In the genomic region with DNA sequence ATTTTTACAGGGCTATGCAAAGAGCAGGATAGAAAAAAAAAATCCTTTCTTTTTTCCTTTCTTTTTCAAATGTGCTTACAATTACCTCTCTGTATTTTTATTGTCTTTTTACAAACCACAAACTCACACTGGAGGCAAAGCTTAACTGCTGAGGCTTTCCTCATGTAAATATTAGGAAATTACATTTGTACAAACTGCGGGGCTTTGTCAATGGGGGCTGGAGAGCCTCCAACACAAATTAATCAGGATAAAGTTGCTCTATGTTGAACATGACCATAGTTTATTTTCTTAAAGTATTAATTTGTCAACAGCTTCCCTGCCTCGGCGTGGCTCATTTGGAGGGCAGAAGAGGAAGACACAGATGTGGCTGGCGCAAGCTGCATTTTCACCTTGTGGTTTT, we compare ENCODE assay signal across 29 cellular contexts.
A peak's percentile ranks its signal among the peaks of the same experiment; 100 is the strongest.
DNase-seq lines count a peak whose midpoint lies in the region; ATAC-seq and TF ChIP-seq lines count a peak whose summit lies in the region.
"Had no signal": no experiment of that assay in that cellular context is flagged by ENCODE, and none has a peak within 500 bp of the region (broad histone marks: within the 10 kb centered on the region; RNA-seq: fewer than 3 reads in every experiment).

No MANE protein-coding gene starts in this region.

- ATAC-seq in GM23338 (no peak), HG03439 (IDR thresholded peaks at IDR 0.05; ENCODE audit: unreplicated experiment) (no peak)
- ATAC-seq: activated CD4-positive, CD25-positive, alpha-beta regulatory T cell treated with anti-CD3 and anti-CD28 coated beads, Interleukin-2, amount 50 U/mL, for 24 hours; heart right ventricle; lower lobe of right lung; naive thymus-derived CD4-positive, alpha-beta T cell; PC-3; psoas muscle; SK-N-SH treated with all-trans-retinoic acid at 6 μM for 48 hours had no signal

- no peak for TF ChIP-seq CTCF in GM23338 (conservative IDR thresholded peaks at IDR 0.05; ENCODE audit: low read depth in 2 of 2)

- peak overlapping the region; percentile 63 for H3K27ac ChIP-seq in GM23338 (ENCODE audit: low read depth)
- peak overlapping the region; percentile 26; the same call in 1 of the 2 replicates for H3K27ac ChIP-seq in HUES6 (ENCODE audit: low read depth, low read length)
- no peak overlapping the region for H3K27ac ChIP-seq in SJCRH30
- H3K27ac ChIP-seq: ascending aorta, C4-2B, esophagus muscularis mucosa, heart right ventricle, lower lobe of right lung, psoas muscle, tibial artery had no signal

- H3K4me1 ChIP-seq in GM23338 (ENCODE audit: insufficient read depth) (peaks cover 74% of the 10 kb centered on the region), HUES6 (ENCODE audit: control insufficient read depth, insufficient read depth, low read length) (peaks cover 56% of the 10 kb centered on the region), SJCRH30 (no peaks in the 10 kb centered on the region; the same call in 1 of the 2 replicates)
- H3K4me1 ChIP-seq: ascending aorta, Caco-2 had no signal

- peak overlapping the region; percentile 47; the same call in 2 of the 3 replicates for H3K4me3 Mint-ChIP-seq in GM23338
- H3K4me3 Mint-ChIP-seq: endodermal cell; naive thymus-derived CD4-positive, alpha-beta T cell had no signal

- H3K9me3 ChIP-seq in HUES6 (ENCODE audit: control insufficient read depth, insufficient read depth, low read depth, low read length) (no peaks in the 10 kb centered on the region), SJCRH30 (replicated peaks) (no peaks in the 10 kb centered on the region), iPS-18c (ENCODE audit: control insufficient read depth, insufficient read depth, low read length) (no peaks in the 10 kb centered on the region)
- H3K9me3 ChIP-seq: ascending aorta, Caco-2, esophagus muscularis mucosa, heart right ventricle, lower lobe of right lung, psoas muscle, tibial artery had no signal

- peak overlapping the region; percentile 72 for H3K27ac Mint-ChIP-seq in GM23338
- H3K27ac Mint-ChIP-seq: endodermal cell; naive thymus-derived CD4-positive, alpha-beta T cell had no signal

- no peaks in the 10 kb centered on the region for H4K20me1 ChIP-seq in GM23338 (replicated peaks; ENCODE audit: insufficient read depth)

- no peak overlapping the region for H3K9ac ChIP-seq in HUES6 (ENCODE audit: low read length)

- H3K36me3 Mint-ChIP-seq in GM23338 (ENCODE audit: low read depth), result no peaks in the 10 kb centered on the region; the same call in 2 of the 3 replicates

- H3K79me2 ChIP-seq in GM23338 (replicated peaks; ENCODE audit: insufficient read depth), result no peaks in the 10 kb centered on the region

- H3K4me3 ChIP-seq in GM23338 (peak overlapping the region; percentile 37), HUES6 (ENCODE audit: low read depth, low read length) (no peak overlapping the region), SJCRH30 (no peak overlapping the region), iPS-18c (ENCODE audit: insufficient read depth, low read depth, low read length) (0 out of 2 replicates have a peak overlapping the region, but pooled peaks have one; percentile 20)
- H3K4me3 ChIP-seq: ascending aorta, esophagus muscularis mucosa, heart right ventricle, lower lobe of right lung, psoas muscle, tibial artery had no signal

- 0 out of 2 replicates have a peak, but pooled peaks cover 8% of the 10 kb centered on the region for H3F3A ChIP-seq in GM23338 (replicated peaks; ENCODE audit: low read depth)

- H3K27me3 ChIP-seq in GM23338 (ENCODE audit: insufficient read depth) (no peaks in the 10 kb centered on the region), HUES6 (ENCODE audit: control insufficient read depth, insufficient read depth, low read length) (no peaks in the 10 kb centered on the region; the same call in 1 of the 2 replicates), SJCRH30 (peaks cover 10% of the 10 kb centered on the region; the same call in 1 of the 2 replicates)
- H3K27me3 ChIP-seq: ascending aorta had no signal

- peaks cover 70% of the 10 kb centered on the region for H3K4me1 Mint-ChIP-seq in GM23338
- H3K4me1 Mint-ChIP-seq: naive thymus-derived CD4-positive, alpha-beta T cell had no signal

- no peaks in the 10 kb centered on the region; the same call in 2 of the 3 replicates for H3K9me3 Mint-ChIP-seq in GM23338
- H3K9me3 Mint-ChIP-seq: endodermal cell had no signal

- peak overlapping the region; percentile 75 for H3K4me2 ChIP-seq in GM23338

- H3K9me2 ChIP-seq in GM23338 (ENCODE audit: insufficient read depth), result 0 out of 2 replicates have a peak, but pooled peaks cover 2% of the 10 kb centered on the region

- H3K27me3 Mint-ChIP-seq in GM23338 (ENCODE audit: insufficient read depth, low read depth, poor library complexity), result peaks cover 12% of the 10 kb centered on the region

- no peaks in the 10 kb centered on the region for H3K36me3 ChIP-seq in GM23338 (ENCODE audit: insufficient read depth)
- H3K36me3 ChIP-seq in HUES6 (ENCODE audit: control insufficient read depth, insufficient read depth, low read length), result no peaks in the 10 kb centered on the region
- H3K36me3 ChIP-seq in SJCRH30, result no peaks in the 10 kb centered on the region
- H3K36me3 ChIP-seq: ascending aorta, esophagus muscularis mucosa, heart right ventricle, lower lobe of right lung, tibial artery had no signal

- 0 out of 2 replicates have a peak overlapping the region, but pooled peaks have one; percentile 23 for H2AFZ ChIP-seq in GM23338

- DNase-seq in GM23338 (ENCODE audit: low spot score) (no peak), SJCRH30 (peak; percentile 32 to 57), SIG-M5 (lab: John Stamatoyannopoulos, UW) (no peak), NCI-H1092 (lab: John Stamatoyannopoulos, UW) (no peak)
- DNase-seq: activated CD4-positive, alpha-beta T cell treated with anti-CD3 and anti-CD28 coated beads, Interleukin-2, amount 50 U/mL, for 4 hours; activated T-cell treated with anti-CD3 and anti-CD28 coated beads, Interleukin-2, amount 50 U/mL, for 48 hours; Caco-2; caudate nucleus; endodermal cell; foreskin fibroblast; heart right ventricle; Karpas-422; lower lobe of right lung; naive thymus-derived CD4-positive, alpha-beta T cell; NCI-H1694; NCI-H510A; NK-92 treated with Interleukin-12 subunit alpha and Interleukin-12 subunit beta, amount 100 ng/mL, for 24 hours; PC-3; psoas muscle; stimulated activated CD4-positive, alpha-beta T cell treated with anti-CD3 and anti-CD28 coated beads, Interleukin-4, amount 100 ng/mL, for 1 hour; tibial artery had no signal

TF ChIP-seq in GM23338, 12 proteins besides CTCF, POLR2A, EP300 and RAD21:
- TF ChIP-seq POLR2AphosphoS5 (IDR thresholded peaks at IDR 0.05; ENCODE audit: low read depth), result no peak
- TF ChIP-seq NANOG (IDR thresholded peaks at IDR 0.05; ENCODE audit: borderline replicate concordance), result peak; percentile 50; the same call in 1 of the 2 replicates

Comparison
In these comparisons a context has a peak if more than half of its experiments do, and no peak if none do; other contexts are left out.
1. DNase-seq: peak in SJCRH30 (2 of 2); none in GM23338 (single experiment), SIG-M5 (single experiment) and NCI-H1092 (single experiment).
2. H3K4me3 ChIP-seq: peak in GM23338 (single experiment) and iPS-18c (single experiment); none in HUES6 (single experiment) and SJCRH30 (single experiment).